Comparison of ENCODE assay signal across 20 cellular contexts in the genomic region with DNA sequence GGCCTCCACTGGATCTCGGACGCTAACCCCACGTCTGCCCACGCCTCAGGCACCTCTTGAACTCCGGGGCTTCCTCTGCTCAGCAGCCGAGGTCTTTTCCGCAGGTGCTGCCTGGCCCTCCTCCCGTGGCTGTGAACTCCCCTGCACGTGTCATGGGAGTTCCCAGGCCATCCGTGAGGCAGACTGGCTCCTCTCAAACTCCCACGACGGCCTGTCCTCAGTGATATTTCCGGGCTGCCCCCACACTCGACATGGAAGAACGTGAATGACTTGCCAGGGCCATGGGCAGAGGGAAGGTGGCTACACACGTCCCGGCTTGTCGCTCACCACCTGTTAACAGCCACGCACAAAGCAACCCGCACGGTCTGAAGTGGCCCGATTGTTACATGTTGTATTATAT.
A peak's percentile ranks its signal among the peaks of the same experiment; 100 is the strongest.
DNase-seq lines count a peak whose midpoint lies in the region; ATAC-seq, FAIRE-seq and TF ChIP-seq lines count a peak whose summit lies in the region.
"Had no signal": no experiment of that assay in that cellular context is flagged by ENCODE, and none has a peak within 500 bp of the region (broad histone marks: within the 10 kb centered on the region; RNA-seq: fewer than 3 reads in every experiment).

No MANE protein-coding gene starts in this region.

- H4K91ac ChIP-seq in neuronal stem cell (ENCODE audit: low read depth, low read length, poor library complexity): no peak overlapping the region

- H3K27ac ChIP-seq in endodermal cell (ENCODE audit: low read depth, low read length) (no peak overlapping the region), neuronal stem cell (replicated peaks; ENCODE audit: low read length) (no peak overlapping the region)

- peaks cover 3% of the 10 kb centered on the region; the same call in 1 of the 2 replicates for H3K27me3 Mint-ChIP-seq in WTC11 (ENCODE audit: low read depth)
- H3K27me3 Mint-ChIP-seq in endodermal cell (ENCODE audit: insufficient read depth): no peaks in the 10 kb centered on the region
- H3K27me3 Mint-ChIP-seq: CD4-positive, CD25-positive, alpha-beta regulatory T cell had no signal

- H2BK12ac ChIP-seq in neuronal stem cell (ENCODE audit: low read length): no peak overlapping the region

- H2AFZ ChIP-seq in neuronal stem cell (ENCODE audit: low read length): no peak overlapping the region
- H2AFZ ChIP-seq: GM23338 had no signal

- no peak overlapping the region for H2BK5ac ChIP-seq in neuronal stem cell (ENCODE audit: low read length)

- no peak overlapping the region for H3K9ac ChIP-seq in endodermal cell (ENCODE audit: extremely low read depth, low read length, poor library complexity, severe bottlenecking)
- H3K9ac ChIP-seq in neuronal stem cell (ENCODE audit: low read depth, low read length, poor library complexity): no peak overlapping the region

- no peaks in the 10 kb centered on the region for H3K79me1 ChIP-seq in neuronal stem cell (ENCODE audit: low read depth, low read length)

- H3K23ac ChIP-seq in neuronal stem cell (ENCODE audit: low read depth, low read length, poor library complexity): no peak overlapping the region

- DNase-seq in WTC11 (ENCODE audit: low spot score) (no peak), endodermal cell (peak; percentile 28), left lobe of liver (ENCODE audit: low spot score) (peak; percentile 27), neuronal stem cell (ENCODE audit: low spot score) (no peak), NCI-H2196 (lab: John Stamatoyannopoulos, UW; ENCODE audit: unreplicated experiment) (no peak), AG08395 (ENCODE audit: low spot score) (no peak), H7 (no peak), GM19239 (ENCODE audit: insufficient read length, low spot score) (no peak)
- DNase-seq: BE2C; C1 segment of cervical spinal cord; CD4-positive, CD25-positive, alpha-beta regulatory T cell; CD8-positive, alpha-beta memory T cell; COR-L47; DMS 273 treated with DMSO at 0.1 percent for 48 hours; DMS53; DND-41; EL had no signal

- ATAC-seq in WTC11 (no peak), left lobe of liver (no peak)
- ATAC-seq: GM12878, GM23338 had no signal

- H3K4me1 ChIP-seq in endodermal cell (ENCODE audit: control insufficient read depth, insufficient read depth, low read length) (no peaks in the 10 kb centered on the region), neuronal stem cell (ENCODE audit: control insufficient read depth in 2 of 2, insufficient read depth in 1 of 2, low read depth in 1 of 2, low read length in 2 of 2) (peaks cover 5 to 14% of the 10 kb centered on the region in 2 donors)
- H3K4me1 ChIP-seq: BE2C, HAP-1 had no signal

- no peak overlapping the region for H3K4me3 Mint-ChIP-seq in WTC11
- no peak overlapping the region for H3K4me3 Mint-ChIP-seq in endodermal cell
- H3K4me3 Mint-ChIP-seq: CD8-positive, alpha-beta memory T cell; GM23338 had no signal

- no peak overlapping the region for H4K8ac ChIP-seq in neuronal stem cell (ENCODE audit: low read depth, low read length)

- H3K27ac Mint-ChIP-seq in WTC11 (no peak overlapping the region), endodermal cell (no peak overlapping the region)
- H3K27ac Mint-ChIP-seq: CD4-positive, CD25-positive, alpha-beta regulatory T cell; CD8-positive, alpha-beta memory T cell; GM23338 had no signal

- no peaks in the 10 kb centered on the region for H3K9me3 Mint-ChIP-seq in WTC11
- H3K9me3 Mint-ChIP-seq in endodermal cell: no peaks in the 10 kb centered on the region
- H3K9me3 Mint-ChIP-seq: GM23338 had no signal

- peak overlapping the region; percentile 54 for H2BK15ac ChIP-seq in neuronal stem cell (ENCODE audit: low read length)

- H3K36me3 Mint-ChIP-seq in WTC11 (no peaks in the 10 kb centered on the region), endodermal cell (ENCODE audit: low read depth) (no peaks in the 10 kb centered on the region)
- H3K36me3 Mint-ChIP-seq: CD4-positive, CD25-positive, alpha-beta regulatory T cell; CD8-positive, alpha-beta memory T cell had no signal

- H3K14ac ChIP-seq in neuronal stem cell (ENCODE audit: low read length): no peak overlapping the region

- H3K27me3 ChIP-seq in endodermal cell (ENCODE audit: control insufficient read depth, insufficient read depth, low read length, poor library complexity, severe bottlenecking) (no peaks in the 10 kb centered on the region), neuronal stem cell (ENCODE audit: control insufficient read depth in 3 of 3, insufficient read depth in 3 of 3, low read depth in 1 of 3, low read length in 3 of 3) (peaks cover 0 to 2% (median 0%) of the 10 kb centered on the region in 3 experiments), H7 (ENCODE audit: control insufficient read depth, insufficient read depth, low read length) (no peaks in the 10 kb centered on the region)
- H3K27me3 ChIP-seq: BE2C had no signal

- TF ChIP-seq CTCF in WTC11 (IDR thresholded peaks at IDR 0.05): no peak
- TF ChIP-seq CTCF in endodermal cell (conservative IDR thresholded peaks at IDR 0.05): no peak

- no peak for FAIRE-seq in GM19239 (lab: Jason Lieb, UNC)
- FAIRE-seq: GM12878 had no signal

- H3K4me2 ChIP-seq in neuronal stem cell (ENCODE audit: insufficient read depth, low read length, poor library complexity, severe bottlenecking): no peak overlapping the region
- H3K4me2 ChIP-seq: GM23338 had no signal

- WGBS in endodermal cell (ENCODE audit: insufficient coverage in 1 of 2, insufficient read length in 1 of 2), 2 experiments: 90 to 91% methylated on average over 14 to 19 of the region's 22 CpGs
- no CpG with 5 or more reads among the region's 22 CpGs for WGBS in neuronal stem cell (ENCODE audit: extremely low coverage in 2 of 2, insufficient read length in 2 of 2, insufficient replicate concordance in 1 of 2), 2 donors

- CTCF ChIA-PET in WTC11 (lab: Charles Lee): no interaction called here

- no peak overlapping the region for H3K4ac ChIP-seq in neuronal stem cell (ENCODE audit: low read length)

- no peak overlapping the region for H3K4me3 ChIP-seq in endodermal cell (ENCODE audit: low read length)
- H3K4me3 ChIP-seq in neuronal stem cell (ENCODE audit: low read length in 2 of 2): no peak overlapping the region
- no peak overlapping the region for H3K4me3 ChIP-seq in H7 (ENCODE audit: insufficient read depth, low read depth, low read length)
- H3K4me3 ChIP-seq: GM12878, GM23338, HAP-1 had no signal

- peaks cover 12% of the 10 kb centered on the region for H3K4me1 Mint-ChIP-seq in WTC11
- H3K4me1 Mint-ChIP-seq in endodermal cell: peaks cover 4% of the 10 kb centered on the region
- H3K4me1 Mint-ChIP-seq: CD4-positive, CD25-positive, alpha-beta regulatory T cell had no signal

- H3K36me3 ChIP-seq in endodermal cell (ENCODE audit: control insufficient read depth, insufficient read depth, low read length) (no peaks in the 10 kb centered on the region), neuronal stem cell (replicated peaks in 1 of 2; ENCODE audit: control insufficient read depth in 2 of 2, insufficient read depth in 2 of 2, low read length in 2 of 2) (no peaks in the 10 kb centered on the region), H7 (replicated peaks; ENCODE audit: control insufficient read depth, insufficient read depth, low read length) (no peaks in the 10 kb centered on the region)
- H3K36me3 ChIP-seq: BE2C, HAP-1 had no signal

- no peak overlapping the region for H2BK120ac ChIP-seq in neuronal stem cell (ENCODE audit: low read depth, low read length)

- H2AK5ac ChIP-seq in neuronal stem cell (ENCODE audit: low read depth, low read length): peak overlapping the region; percentile 42

- peak overlapping the region; percentile 83 for H3K18ac ChIP-seq in neuronal stem cell (ENCODE audit: low read length)

- no peaks in the 10 kb centered on the region for H3K9me3 ChIP-seq in endodermal cell (ENCODE audit: control insufficient read depth, low read length)
- H3K9me3 ChIP-seq in neuronal stem cell (replicated peaks in 1 of 2; ENCODE audit: control insufficient read depth in 2 of 2, insufficient read depth in 1 of 2, low read depth in 1 of 2, low read length in 2 of 2): peaks cover 0 to 2% of the 10 kb centered on the region in 2 donors
- H3K9me3 ChIP-seq: BE2C, HAP-1 had no signal

- POLR2A ChIA-PET in WTC11 (lab: Charles Lee): no interaction called here

TF ChIP-seq in WTC11, 78 proteins besides CTCF, POLR2A, EP300 and RAD21:
- 0 out of 2 replicates have a peak, but pooled peaks have one; percentile 25 for TF ChIP-seq NR1H2 (CRISPR knock-in tag; IDR thresholded peaks at IDR 0.05)
- TF ChIP-seq, protein P1, sequence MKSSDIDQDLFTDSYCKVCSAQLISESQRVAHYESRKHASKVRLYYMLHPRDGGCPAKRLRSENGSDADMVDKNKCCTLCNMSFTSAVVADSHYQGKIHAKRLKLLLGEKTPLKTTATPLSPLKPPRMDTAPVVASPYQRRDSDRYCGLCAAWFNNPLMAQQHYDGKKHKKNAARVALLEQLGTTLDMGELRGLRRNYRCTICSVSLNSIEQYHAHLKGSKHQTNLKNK (CRISPR knock-in tag; IDR thresholded peaks at IDR 0.05): no peak

Comparison
In these comparisons a context has a peak if more than half of its experiments do, and no peak if none do; other contexts are left out.
1. DNase-seq: peak in endodermal cell (single experiment) and left lobe of liver (single experiment); none in WTC11 (single experiment), neuronal stem cell (single experiment), NCI-H2196 (single experiment), AG08395 (single experiment), H7 (single experiment) and GM19239 (single experiment).